Comparison of ENCODE assay signal across 8 cellular contexts in the genomic region with DNA sequence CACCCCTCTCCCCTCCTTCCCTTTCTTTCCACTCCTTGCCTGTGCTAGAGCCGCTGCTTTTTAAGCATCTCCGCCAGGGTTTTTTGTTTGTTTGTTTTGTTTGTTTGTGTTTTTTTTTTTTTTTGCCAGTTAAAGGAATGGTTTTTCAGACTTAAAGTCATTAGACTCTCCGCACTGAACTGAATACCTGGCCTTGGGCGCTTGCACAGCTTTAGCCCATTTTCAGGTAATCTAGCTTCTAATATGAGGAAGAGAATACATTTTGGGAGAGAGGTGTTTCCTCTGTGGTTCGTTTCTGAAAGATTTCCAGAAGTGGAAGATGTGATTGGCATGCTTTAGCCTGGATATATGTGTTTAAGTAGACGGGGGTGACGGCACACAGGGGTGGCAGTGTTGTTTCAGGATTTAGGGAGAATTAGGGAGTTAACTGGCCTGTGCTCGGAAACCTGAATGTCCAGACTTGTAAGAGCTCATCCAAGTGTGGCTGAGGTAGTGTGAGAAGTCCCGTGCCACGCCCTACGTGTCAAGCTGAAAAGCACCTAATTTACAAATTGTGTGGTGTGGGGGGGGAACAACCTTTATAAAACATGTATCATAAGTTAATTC.
DNase-seq lines count a peak whose midpoint lies in the region; ATAC-seq lines count a peak whose summit lies in the region.

No MANE protein-coding gene starts in this region.

- no peaks in the 10 kb centered on the region for H3K9me3 Mint-ChIP-seq in activated naive CD8-positive, alpha-beta T cell treated with anti-CD3 and anti-CD28 coated beads, Interleukin-2, amount 50 U/mL, for 24 hours

- H3K4me1 Mint-ChIP-seq in activated naive CD8-positive, alpha-beta T cell treated with anti-CD3 and anti-CD28 coated beads, Interleukin-2, amount 50 U/mL, for 24 hours, result peaks cover 55% of the 10 kb centered on the region

- peak overlapping the region; percentile 74 for H3K27ac Mint-ChIP-seq in activated naive CD8-positive, alpha-beta T cell treated with anti-CD3 and anti-CD28 coated beads, Interleukin-2, amount 50 U/mL, for 24 hours

- H3K4me3 Mint-ChIP-seq in activated naive CD8-positive, alpha-beta T cell treated with anti-CD3 and anti-CD28 coated beads, Interleukin-2, amount 50 U/mL, for 24 hours, result peak overlapping the region; percentile 83

- H3K4me3 ChIP-seq in iPS-18c (ENCODE audit: insufficient read depth, low read depth, low read length), result peak overlapping the region; percentile 81

- peak; percentile 15 for DNase-seq in activated CD4-positive, alpha-beta T cell treated with anti-CD3 and anti-CD28 coated beads for 48 hours
- no peak for DNase-seq in activated CD4-positive, alpha-beta T cell treated with anti-CD3 and anti-CD28 coated beads, Interleukin-2, amount 50 U/mL, for 4 hours
- DNase-seq in NCI-H146 treated with DMSO at 0.1 percent for 48 hours (lab: John Stamatoyannopoulos, UW; ENCODE audit: unreplicated experiment) (peak; percentile 22), NCI-H1417 treated with DMSO at 0.1 percent for 48 hours (lab: John Stamatoyannopoulos, UW) (no peak)
- DNase-seq in activated naive CD8-positive, alpha-beta T cell treated with anti-CD3 and anti-CD28 coated beads, Interleukin-2, amount 50 U/mL, for 24 hours, result peak; percentile 25
- peak; percentile 25 for DNase-seq in stimulated activated CD4-positive, alpha-beta T cell treated with anti-CD3 and anti-CD28 coated beads, Interleukin-4, amount 100 ng/mL, for 24 hours

- H3K36me3 Mint-ChIP-seq in activated naive CD8-positive, alpha-beta T cell treated with anti-CD3 and anti-CD28 coated beads, Interleukin-2, amount 50 U/mL, for 24 hours (ENCODE audit: low read depth), result peaks cover 8% of the 10 kb centered on the region

- ATAC-seq in activated naive CD8-positive, alpha-beta T cell treated with anti-CD3 and anti-CD28 coated beads, Interleukin-2, amount 50 U/mL, for 24 hours, result no peak
- ATAC-seq in GM18873 (IDR thresholded peaks at IDR 0.05; ENCODE audit: low FRiP score, unreplicated experiment), result no peak

- no peaks in the 10 kb centered on the region for H3K27me3 Mint-ChIP-seq in activated naive CD8-positive, alpha-beta T cell treated with anti-CD3 and anti-CD28 coated beads, Interleukin-2, amount 50 U/mL, for 24 hours

- H3K9me3 ChIP-seq in iPS-18c (ENCODE audit: control insufficient read depth, insufficient read depth, low read length), result peaks cover 3% of the 10 kb centered on the region

Comparison
In these comparisons a context has a peak if more than half of its experiments do, and no peak if none do; other contexts are left out.
1. DNase-seq: peak in activated CD4-positive, alpha-beta T cell treated with anti-CD3 and anti-CD28 coated beads for 48 hours (single experiment), NCI-H146 treated with DMSO at 0.1 percent for 48 hours (single experiment), activated naive CD8-positive, alpha-beta T cell treated with anti-CD3 and anti-CD28 coated beads, Interleukin-2, amount 50 U/mL, for 24 hours (single experiment) and stimulated activated CD4-positive, alpha-beta T cell treated with anti-CD3 and anti-CD28 coated beads, Interleukin-4, amount 100 ng/mL, for 24 hours (single experiment); none in activated CD4-positive, alpha-beta T cell treated with anti-CD3 and anti-CD28 coated beads, Interleukin-2, amount 50 U/mL, for 4 hours (0 of 2) and NCI-H1417 treated with DMSO at 0.1 percent for 48 hours (single experiment).